Comparison of ENCODE assay signal across 21 cellular contexts in the genomic region with DNA sequence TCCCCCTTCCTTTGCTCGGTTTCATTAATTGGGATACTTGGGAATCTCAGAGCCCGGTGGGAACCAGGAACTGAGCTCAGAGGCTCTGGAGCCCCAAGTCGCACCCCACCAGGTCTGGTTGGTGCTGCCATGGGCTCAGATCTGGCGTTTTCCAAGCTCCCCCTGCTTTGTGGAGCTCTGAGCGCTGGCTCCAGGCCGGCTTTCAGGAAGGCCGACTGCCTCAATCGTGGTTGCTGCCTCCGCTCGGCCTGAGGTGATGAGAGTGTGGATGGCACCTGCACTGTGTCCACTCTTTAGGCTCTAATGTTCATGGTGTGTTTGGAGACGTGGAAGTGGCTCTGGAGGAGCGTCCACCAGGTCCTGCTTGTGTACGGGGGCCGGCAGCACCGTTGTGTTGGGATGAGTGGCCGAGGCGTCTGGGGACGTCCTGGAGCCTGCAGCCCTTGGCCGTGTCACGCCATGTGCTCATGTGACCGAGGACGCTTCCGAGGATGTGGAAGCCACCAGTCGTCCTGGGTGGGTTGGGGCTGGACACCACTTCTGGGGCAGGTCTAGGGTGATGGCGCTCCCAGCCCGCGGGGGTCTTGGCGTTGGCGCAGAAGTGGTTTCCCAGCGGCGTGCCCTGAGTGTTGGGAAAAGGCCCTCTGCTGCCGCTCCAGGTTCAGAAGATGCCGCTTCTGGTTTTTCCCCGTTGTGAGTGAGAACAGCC. TPM values are rescaled to one million over a fixed set of nuclear protein-coding genes. Genes with fewer than 3 reads are reported as not detected.
DNase-seq lines count a peak whose midpoint lies in the region; ATAC-seq, FAIRE-seq and TF ChIP-seq lines count a peak whose summit lies in the region.
"Had no signal": no experiment of that assay in that cellular context is flagged by ENCODE, and none has a peak within 500 bp of the region (broad histone marks: within the 10 kb centered on the region; RNA-seq: fewer than 3 reads in every experiment).

No MANE protein-coding gene starts in this region.

- H3K9me3 ChIP-seq in BLaER1 (no peaks in the 10 kb centered on the region), DND-41 (ENCODE audit: insufficient read depth, low read length, severe bottlenecking) (no peaks in the 10 kb centered on the region), neural progenitor cell (ENCODE audit: low read depth) (no peaks in the 10 kb centered on the region)
- H3K9me3 ChIP-seq: gastrocnemius medialis had no signal

- no peak for FAIRE-seq in GM19239 (lab: Jason Lieb, UNC)
- FAIRE-seq: D721Med, G401.6 had no signal

- no peaks in the 10 kb centered on the region for H3K36me3 Mint-ChIP-seq in neural progenitor cell
- no peaks in the 10 kb centered on the region for H3K36me3 Mint-ChIP-seq in endothelial cell (ENCODE audit: low read depth, unreplicated experiment)
- H3K36me3 Mint-ChIP-seq: activated CD8-positive, alpha-beta memory T cell treated with anti-CD3 and anti-CD28 coated beads, Interleukin-2, amount 10 ng/mL, durations not matched to agents 7 days and 5 days had no signal

- peaks cover 30% of the 10 kb centered on the region for H3K4me1 Mint-ChIP-seq in neural progenitor cell
- peaks cover 18% of the 10 kb centered on the region for H3K4me1 Mint-ChIP-seq in endothelial cell (ENCODE audit: unreplicated experiment)

- H3K27ac Mint-ChIP-seq in neural progenitor cell, result peak overlapping the region; percentile 15
- no peak overlapping the region for H3K27ac Mint-ChIP-seq in endothelial cell (ENCODE audit: unreplicated experiment)
- H3K27ac Mint-ChIP-seq: activated CD8-positive, alpha-beta memory T cell treated with anti-CD3 and anti-CD28 coated beads, Interleukin-2, amount 10 ng/mL, durations not matched to agents 7 days and 5 days; brain had no signal

- H3K9me3 Mint-ChIP-seq in neural progenitor cell (no peaks in the 10 kb centered on the region), endothelial cell (ENCODE audit: unreplicated experiment) (no peaks in the 10 kb centered on the region)
- H3K9me3 Mint-ChIP-seq: activated naive CD4-positive, alpha-beta T cell treated with anti-CD3 and anti-CD28 coated beads, Interleukin-2, amount 50 U/mL, for 72 hours had no signal

- peaks cover 99% of the 10 kb centered on the region for H3K79me2 ChIP-seq in DND-41 (ENCODE audit: insufficient read depth, low read length)
- H3K79me2 ChIP-seq in neural progenitor cell (ENCODE audit: low read depth), result peaks cover 15% of the 10 kb centered on the region

- no peaks in the 10 kb centered on the region for H3K27me3 ChIP-seq in BLaER1
- no peaks in the 10 kb centered on the region for H3K27me3 ChIP-seq in DND-41 (ENCODE audit: insufficient read depth, low read length, poor library complexity)
- no peaks in the 10 kb centered on the region for H3K27me3 ChIP-seq in neural progenitor cell
- H3K27me3 ChIP-seq: gastrocnemius medialis had no signal

- no peak overlapping the region for H2AFZ ChIP-seq in DND-41 (ENCODE audit: low read depth, low read length)
- no peak overlapping the region for H2AFZ ChIP-seq in neural progenitor cell (replicated peaks)

- H3K27me3 Mint-ChIP-seq in neural progenitor cell (ENCODE audit: insufficient read depth, low read depth), result peaks cover 14% of the 10 kb centered on the region
- H3K27me3 Mint-ChIP-seq in endothelial cell (ENCODE audit: unreplicated experiment), result peaks cover 12% of the 10 kb centered on the region
- H3K27me3 Mint-ChIP-seq: activated CD8-positive, alpha-beta memory T cell treated with anti-CD3 and anti-CD28 coated beads, Interleukin-2, amount 10 ng/mL, durations not matched to agents 7 days and 5 days; brain had no signal

- TF ChIP-seq CTCF in DND-41 (IDR thresholded peaks at IDR 0.05; ENCODE audit: borderline replicate concordance, extremely low read depth, low read length, poor library complexity, severe bottlenecking) (no peak), neural progenitor cell (IDR thresholded peaks at IDR 0.05) (no peak), coronary artery (IDR thresholded peaks at IDR 0.05) (no peak), endothelial cell (IDR thresholded peaks at IDR 0.05; ENCODE audit: unreplicated experiment) (no peak)

- no peak for ATAC-seq in DND-41 (ENCODE audit: insufficient read depth, low read depth)
- ATAC-seq: gastrocnemius medialis, PC-3 had no signal

- H3K36me3 ChIP-seq in BLaER1 (peaks cover 12% of the 10 kb centered on the region; the same call in 1 of the 2 replicates), DND-41 (ENCODE audit: insufficient read depth, low read length) (peaks cover 28% of the 10 kb centered on the region), neural progenitor cell (no peaks in the 10 kb centered on the region)
- H3K36me3 ChIP-seq: gastrocnemius medialis had no signal

- DNase-seq in DND-41 (no peak), caudate nucleus (lab: John Stamatoyannopoulos, UW) (no peak), neural progenitor cell (ENCODE audit: low spot score) (no peak), coronary artery (ENCODE audit: low spot score) (no peak), hepatic stellate cell (ENCODE audit: low spot score) (no peak), GM19239 (ENCODE audit: insufficient read length, low spot score) (no peak), endothelial cell (ENCODE audit: low spot score) (no peak)
- DNase-seq: activated CD8-positive, alpha-beta memory T cell treated with anti-CD3 and anti-CD28 coated beads, Interleukin-2, amount 10 ng/mL, durations not matched to agents 7 days and 5 days; erythroblast; gastrocnemius medialis; NCI-H1436; NCI-H2171 treated with DMSO at 0.1 percent for 48 hours; NCI-H748 treated with DMSO at 0.1 percent for 48 hours; PC-3; stimulated activated CD4-positive, alpha-beta T cell treated with anti-CD3 and anti-CD28 coated beads, Interleukin-2, amount 100 ng/mL, for 48 hours had no signal

- peaks cover 97% of the 10 kb centered on the region for H3K4me1 ChIP-seq in BLaER1
- H3K4me1 ChIP-seq in DND-41 (ENCODE audit: insufficient read depth, low read length), result peaks cover 87% of the 10 kb centered on the region
- peaks cover 4% of the 10 kb centered on the region for H3K4me1 ChIP-seq in neural progenitor cell

- H4K20me1 ChIP-seq in BLaER1, result peaks cover 97% of the 10 kb centered on the region
- H4K20me1 ChIP-seq in DND-41 (ENCODE audit: insufficient read depth, low read length), result peaks cover 17% of the 10 kb centered on the region
- H4K20me1 ChIP-seq in neural progenitor cell (ENCODE audit: low read depth), result peaks cover 53% of the 10 kb centered on the region

- no peaks in the 10 kb centered on the region for H3F3A ChIP-seq in neural progenitor cell (ENCODE audit: low read depth)

- H3K4me3 ChIP-seq in BLaER1 (peak overlapping the region; percentile 44; the same call in 1 of the 2 replicates), DND-41 (ENCODE audit: low read depth in 1 of 2, low read length in 2 of 2) (no peak overlapping the region), neural progenitor cell (no peak overlapping the region), coronary artery (no peak overlapping the region)
- H3K4me3 ChIP-seq: gastrocnemius medialis, SK-N-MC had no signal

- H3K4me3 Mint-ChIP-seq in neural progenitor cell (no peak overlapping the region), endothelial cell (ENCODE audit: unreplicated experiment) (no peak overlapping the region)
- H3K4me3 Mint-ChIP-seq: brain had no signal

- peak overlapping the region; percentile 70 for H3K9ac ChIP-seq in BLaER1
- H3K9ac ChIP-seq in DND-41 (ENCODE audit: low read depth, low read length), result peak overlapping the region; percentile 17
- H3K9ac ChIP-seq in neural progenitor cell, result no peak overlapping the region

- H3K27ac ChIP-seq in BLaER1 (peak overlapping the region; percentile 71), DND-41 (ENCODE audit: low read length) (peak overlapping the region; percentile 80), caudate nucleus (ENCODE audit: low read depth, low read length) (peak overlapping the region; percentile 44), neural progenitor cell (no peak overlapping the region), coronary artery (no peak overlapping the region)
- H3K27ac ChIP-seq: gastrocnemius medialis, SK-N-MC had no signal

- H3K4me2 ChIP-seq in BLaER1 (peak overlapping the region; percentile 100), DND-41 (ENCODE audit: insufficient read depth, low read length) (0 out of 2 replicates have a peak overlapping the region, but pooled peaks have one; percentile 8), neural progenitor cell (no peak overlapping the region)

RNA-seq across cellular contexts. Expression of gene INPP5A, which starts 8.2 kb away (rescaled TPM):
- total RNA-seq in neural progenitor cell (ENCODE audit: low replicate concordance) (14.2 and 21.3 TPM in 2 replicates), endothelial cell (ENCODE audit: unreplicated experiment) (45.2 TPM)

Comparison
In these comparisons a context has a peak if more than half of its experiments do, and no peak if none do; other contexts are left out.
1. H3K27ac ChIP-seq: peak in BLaER1 (single experiment), DND-41 (single experiment) and caudate nucleus (single experiment); none in neural progenitor cell (single experiment) and coronary artery (0 of 2).